24 cellular contexts compared by ENCODE assay signal in genomic region chr1:34603594-34603993, GRCh38.
"Had no signal": no experiment of that assay in that cellular context is flagged by ENCODE, and none has a peak within 500 bp of the region (broad histone marks: within the 10 kb centered on the region; RNA-seq: fewer than 3 reads in every experiment).

No MANE protein-coding gene starts in this region.

- H3K4me1 Mint-ChIP-seq: activated CD4-positive, alpha-beta T cell treated with anti-CD3 and anti-CD28 coated beads, Interleukin-2, amount 10 ng/mL, durations not matched to agents 7 days and 5 days; activated T-helper 17 cell treated with anti-CD3 and anti-CD28 coated beads, Interleukin-2, amount 50 U/mL, for 72 hours; brain; central memory CD8-positive, alpha-beta T cell had no signal

- H3K36me3 Mint-ChIP-seq: activated CD4-positive, alpha-beta memory T cell treated with anti-CD3 and anti-CD28 coated beads for 36 hours; activated naive CD8-positive, alpha-beta T cell; brain had no signal

- DNase-seq: activated CD4-positive, alpha-beta memory T cell treated with anti-CD3 and anti-CD28 coated beads for 36 hours; activated CD4-positive, alpha-beta T cell treated with anti-CD3 and anti-CD28 coated beads, Interleukin-2, amount 10 ng/mL, durations not matched to agents 7 days and 5 days; activated CD4-positive, CD25-positive, alpha-beta regulatory T cell; activated CD8-positive, alpha-beta memory T cell treated with anti-CD3 and anti-CD28 coated beads for 24 hours; activated gamma-delta T cell; activated naive CD4-positive, alpha-beta T cell treated with anti-CD3 and anti-CD28 coated beads for 36 hours; activated T-cell treated with anti-CD3 and anti-CD28 coated beads, Interleukin-2, amount 50 U/mL, for 48 hours; KG1; NCI-H1105; NCI-H1436 treated with DMSO at 0.1 percent for 48 hours; NCI-H187 treated with DMSO at 0.1 percent for 48 hours; NCI-H526; NCI-H774; NK-92 treated with Interleukin-12 subunit alpha and Interleukin-12 subunit beta, amount 100 ng/mL, for 24 hours; OCI-M1; RPMI8226; SK-N-SH; T-helper 1 cell had no signal

- ATAC-seq: activated T-helper 17 cell treated with anti-CD3 and anti-CD28 coated beads, Interleukin-2, amount 50 U/mL, for 72 hours; Panc1; Right ventricle myocardium inferior had no signal

- H3K4me3 Mint-ChIP-seq: activated CD4-positive, alpha-beta memory T cell treated with anti-CD3 and anti-CD28 coated beads for 36 hours; activated CD4-positive, alpha-beta T cell treated with anti-CD3 and anti-CD28 coated beads, Interleukin-2, amount 10 ng/mL, durations not matched to agents 7 days and 5 days; activated naive CD4-positive, alpha-beta T cell treated with anti-CD3 and anti-CD28 coated beads for 36 hours; activated naive CD8-positive, alpha-beta T cell; activated T-helper 17 cell treated with anti-CD3 and anti-CD28 coated beads, Interleukin-2, amount 50 U/mL, for 72 hours; brain; central memory CD8-positive, alpha-beta T cell had no signal

- H3K9me3 Mint-ChIP-seq: activated CD4-positive, alpha-beta memory T cell treated with anti-CD3 and anti-CD28 coated beads for 36 hours; activated CD4-positive, alpha-beta T cell treated with anti-CD3 and anti-CD28 coated beads, Interleukin-2, amount 10 ng/mL, durations not matched to agents 7 days and 5 days; activated naive CD4-positive, alpha-beta T cell treated with anti-CD3 and anti-CD28 coated beads for 36 hours; activated T-helper 17 cell treated with anti-CD3 and anti-CD28 coated beads, Interleukin-2, amount 50 U/mL, for 72 hours; central memory CD8-positive, alpha-beta T cell had no signal
